Comparison of ENCODE assay signal across 34 cellular contexts in the genomic region with DNA sequence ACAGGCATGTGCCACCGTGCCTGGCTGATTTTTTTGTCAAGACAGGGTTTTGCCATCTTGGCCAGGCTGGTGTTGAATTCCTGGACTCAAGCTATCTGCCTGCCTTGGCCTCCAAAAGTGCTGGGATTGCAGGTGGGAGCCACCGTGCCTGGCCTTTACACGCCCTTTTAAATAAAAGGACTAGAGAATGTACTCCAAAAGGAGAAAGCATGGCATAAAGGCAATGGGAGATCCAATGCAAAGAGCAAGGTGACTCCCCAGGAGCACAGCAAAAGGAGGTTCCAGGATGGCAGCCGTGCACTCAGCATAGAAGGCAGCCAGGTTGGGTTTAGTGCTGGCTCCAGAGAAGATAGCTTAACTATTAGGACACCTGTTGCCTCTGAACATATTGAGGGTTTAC.
"Had no signal": no experiment of that assay in that cellular context is flagged by ENCODE, and none has a peak within 500 bp of the region (broad histone marks: within the 10 kb centered on the region; RNA-seq: fewer than 3 reads in every experiment).

No MANE protein-coding gene starts in this region.

- FAIRE-seq: astrocyte, TTC549 had no signal

- H3K27ac ChIP-seq: adrenal gland, body of pancreas, brain microvascular endothelial cell, breast epithelium, VCaP had no signal

- H3K4me1 ChIP-seq: body of pancreas had no signal

- ATAC-seq: activated naive CD4-positive, alpha-beta T cell treated with anti-CD3 and anti-CD28 coated beads, Interleukin-2, amount 50 U/mL, for 72 hours; activated T-cell treated with anti-CD3 and anti-CD28 coated beads, Interleukin-2, amount 50 U/mL, for 4 hours; activated T-cell treated with anti-CD3 and anti-CD28 coated beads, Interleukin-2, amount 50 U/mL, for 72 hours; activated T-helper 17 cell treated with anti-CD3 and anti-CD28 coated beads, Interleukin-2, amount 50 U/mL, for 72 hours; body of pancreas had no signal

- H3K4me3 ChIP-seq: adrenal gland, body of pancreas, breast epithelium had no signal

- H3K4me1 Mint-ChIP-seq: activated B cell treated with CpG ODN at 0.5 μM for 24 hours; activated CD4-positive, alpha-beta T cell treated with anti-CD3 and anti-CD28 coated beads, Interleukin-2, amount 10 ng/mL, durations not matched to agents 24 days and 14 days; activated naive CD8-positive, alpha-beta T cell treated with anti-CD3 and anti-CD28 coated beads for 36 hours had no signal

- H3K27ac Mint-ChIP-seq: activated B cell treated with CpG ODN at 0.5 μM for 24 hours; activated CD4-positive, alpha-beta memory T cell treated with anti-CD3 and anti-CD28 coated beads for 36 hours; activated CD4-positive, alpha-beta T cell treated with anti-CD3 and anti-CD28 coated beads, Interleukin-2, amount 10 ng/mL, durations not matched to agents 24 days and 14 days; activated naive CD4-positive, alpha-beta T cell treated with anti-CD3 and anti-CD28 coated beads for 36 hours; activated naive CD8-positive, alpha-beta T cell treated with anti-CD3 and anti-CD28 coated beads for 36 hours; activated T-cell treated with anti-CD3 and anti-CD28 coated beads, Interleukin-2, amount 50 U/mL, for 72 hours; activated T-helper 1 cell treated with anti-CD3 and anti-CD28 coated beads, Interleukin-12 subunit alpha, Interleukin-12 subunit beta, Interleukin-2, Interleukin-4 antibody, amounts not matched to agents 30 ng/mL and 10 ng/mL and 1 ng/mL, durations not matched to agents 14 hours and 24 hours and 36 hours; activated T-helper 17 cell treated with anti-CD3 and anti-CD28 coated beads, Interleukin-2, amount 50 U/mL, for 72 hours; T-helper 1 cell treated with Interleukin-12 subunit alpha and Interleukin-12 subunit beta and Interleukin-4 antibody, amounts not matched to agents 30 μg/mL and 1 μg/mL, for 36 hours; T-helper 2 cell treated with Interferon-gamma antibody and Interleukin-4, amounts not matched to agents 5 μg/mL and 100 μg/mL, for 36 hours had no signal

- DNase-seq: activated B cell treated with CpG ODN at 0.5 μM for 24 hours; activated CD4-positive, alpha-beta memory T cell treated with anti-CD3 and anti-CD28 coated beads for 36 hours; activated CD4-positive, alpha-beta T cell treated with anti-CD3 and anti-CD28 coated beads for 4 hours; activated CD4-positive, alpha-beta T cell treated with anti-CD3 and anti-CD28 coated beads, Interleukin-2, amount 10 ng/mL, durations not matched to agents 24 days and 14 days; activated CD4-positive, CD25-positive, alpha-beta regulatory T cell treated with anti-CD3 and anti-CD28 coated beads, Interleukin-2, amount 50 U/mL, for 72 hours; activated CD8-positive, alpha-beta memory T cell treated with anti-CD3 and anti-CD28 coated beads, Interleukin-2, amount 50 U/mL, for 4 hours; activated effector memory CD4-positive, alpha-beta T cell treated with anti-CD3 and anti-CD28 coated beads, Interleukin-2, amount 50 U/mL, for 16 hours; activated gamma-delta T cell treated with Interleukin-2 at 50 U/mL for 16 hours; activated naive CD4-positive, alpha-beta T cell; activated naive CD4-positive, alpha-beta T cell treated with anti-CD3 and anti-CD28 coated beads for 36 hours; activated naive CD4-positive, alpha-beta T cell treated with anti-CD3 and anti-CD28 coated beads, Interleukin-2, amount 50 U/mL, for 16 hours; activated naive CD8-positive, alpha-beta T cell treated with anti-CD3 and anti-CD28 coated beads for 36 hours; activated T-cell treated with anti-CD3 and anti-CD28 coated beads for 4 hours; activated T-cell treated with anti-CD3 and anti-CD28 coated beads, Interleukin-2, amount 50 U/mL, for 1 hour; activated T-cell treated with anti-CD3 and anti-CD28 coated beads, Interleukin-2, amount 50 U/mL, for 4 hours; activated T-cell treated with anti-CD3 and anti-CD28 coated beads, Interleukin-2, amount 50 U/mL, for 72 hours; amniotic stem cell; aorta; body of pancreas; brain microvascular endothelial cell; central memory CD4-positive, alpha-beta T cell; T-helper 1 cell; T-helper 2 cell; T-helper 9 cell had no signal

- H3K36me3 ChIP-seq: adrenal gland, breast epithelium had no signal

- H3K9me3 Mint-ChIP-seq: activated CD4-positive, alpha-beta T cell treated with anti-CD3 and anti-CD28 coated beads, Interleukin-2, amount 10 ng/mL, durations not matched to agents 24 days and 14 days had no signal

- H3K27me3 ChIP-seq: adrenal gland, body of pancreas, brain microvascular endothelial cell, breast epithelium had no signal

- H3K27me3 Mint-ChIP-seq: activated B cell treated with CpG ODN at 0.5 μM for 24 hours; activated CD4-positive, alpha-beta memory T cell treated with anti-CD3 and anti-CD28 coated beads for 36 hours; activated naive CD8-positive, alpha-beta T cell treated with anti-CD3 and anti-CD28 coated beads for 36 hours; activated T-helper 17 cell treated with anti-CD3 and anti-CD28 coated beads, Interleukin-2, amount 50 U/mL, for 72 hours had no signal

- H3K9me3 ChIP-seq: adrenal gland, body of pancreas had no signal

- H3K4me3 Mint-ChIP-seq: activated B cell treated with CpG ODN at 0.5 μM for 24 hours; activated CD4-positive, alpha-beta memory T cell treated with anti-CD3 and anti-CD28 coated beads for 36 hours; activated CD4-positive, alpha-beta T cell treated with anti-CD3 and anti-CD28 coated beads, Interleukin-2, amount 10 ng/mL, durations not matched to agents 24 days and 14 days; activated naive CD4-positive, alpha-beta T cell treated with anti-CD3 and anti-CD28 coated beads for 36 hours; activated naive CD8-positive, alpha-beta T cell treated with anti-CD3 and anti-CD28 coated beads for 36 hours; activated T-cell treated with anti-CD3 and anti-CD28 coated beads, Interleukin-2, amount 50 U/mL, for 4 hours; activated T-cell treated with anti-CD3 and anti-CD28 coated beads, Interleukin-2, amount 50 U/mL, for 72 hours; activated T-helper 1 cell treated with anti-CD3 and anti-CD28 coated beads, Interleukin-12 subunit alpha, Interleukin-12 subunit beta, Interleukin-2, Interleukin-4 antibody, amounts not matched to agents 30 ng/mL and 10 ng/mL and 1 ng/mL, durations not matched to agents 14 hours and 24 hours and 36 hours; activated T-helper 17 cell treated with anti-CD3 and anti-CD28 coated beads, Interleukin-2, amount 50 U/mL, for 72 hours; T-helper 1 cell treated with Interleukin-12 subunit alpha and Interleukin-12 subunit beta and Interleukin-4 antibody, amounts not matched to agents 30 μg/mL and 1 μg/mL, for 36 hours; T-helper 2 cell treated with Interferon-gamma antibody and Interleukin-4, amounts not matched to agents 5 μg/mL and 100 μg/mL, for 36 hours had no signal
